In the genomic region with DNA sequence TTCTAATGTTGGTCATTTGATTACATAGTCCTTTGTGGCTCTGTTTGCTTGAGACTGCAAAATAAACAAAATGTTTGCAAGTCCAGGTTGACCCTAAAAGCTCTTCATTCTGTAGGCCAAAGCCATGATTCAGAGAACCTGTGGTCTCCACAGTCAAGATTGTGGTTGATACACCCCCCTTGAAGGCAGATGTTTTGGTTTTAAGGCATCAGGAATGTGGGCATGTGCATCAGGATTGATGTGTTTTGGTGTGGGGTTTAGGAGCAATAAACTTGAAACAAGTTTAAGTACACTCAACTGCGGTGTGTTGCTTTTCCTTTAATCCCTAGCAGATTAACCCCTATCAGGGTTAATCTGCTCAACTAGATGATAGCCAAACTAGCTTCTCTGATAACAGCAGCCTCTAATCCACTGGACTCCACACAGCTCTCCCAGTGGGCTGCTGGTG, we compare ENCODE assay signal across 20 cellular contexts.
A peak's percentile ranks its signal among the peaks of the same experiment; 100 is the strongest.
DNase-seq lines count a peak whose midpoint lies in the region; ATAC-seq, FAIRE-seq and TF ChIP-seq lines count a peak whose summit lies in the region.
"Had no signal": no experiment of that assay in that cellular context is flagged by ENCODE, and none has a peak within 500 bp of the region (broad histone marks: within the 10 kb centered on the region; RNA-seq: fewer than 3 reads in every experiment).

No MANE protein-coding gene starts in this region.

- 71% methylated on average over 1 of the region's 1 CpG for WGBS in HepG2 (ENCODE audit: low lambda C conversion rate)

- TF ChIP-seq RAD21 in HepG2 (CRISPR knock-in tag; IDR thresholded peaks at IDR 0.05), result no peak

- H3K36me3 ChIP-seq in HEK293 (ENCODE audit: control insufficient read depth in 2 of 2, insufficient read depth in 1 of 2, low read length in 2 of 2) (no peaks in the 10 kb centered on the region; a peak in 1 of 3 replicates), HepG2 (replicated peaks in 1 of 2; ENCODE audit: control insufficient read depth in 1 of 2, insufficient read depth in 2 of 2, low read length in 2 of 2) (no peaks in the 10 kb centered on the region)
- H3K36me3 ChIP-seq: cardiac muscle cell, spleen had no signal

- CTCF ChIA-PET in HEK293 (lab: Yijun Ruan, JAX) (interaction anchor here (1.0 kb wide), 1 partner anchor 55 kb away, joined by 3 read pairs; no protein-coding TSS in a partner anchor), HepG2 (lab: Yijun Ruan, JAX; ENCODE audit: low intra/inter-chr PET ratio, low total read pairs) (no interaction called here)

- H3K27me3 ChIP-seq in HepG2 (ENCODE audit: control insufficient read depth in 1 of 2, insufficient read depth in 2 of 2, low read length in 2 of 2), result no peaks in the 10 kb centered on the region
- H3K27me3 ChIP-seq: cardiac muscle cell, spleen had no signal

- H3K27ac ChIP-seq in HEK293 (ENCODE audit: extremely low read depth, low read depth, low read length), result no peak overlapping the region
- no peak overlapping the region for H3K27ac ChIP-seq in HepG2 (ENCODE audit: extremely low read length, insufficient read depth, low read length)
- H3K27ac ChIP-seq: cardiac muscle cell, spleen had no signal

- no peak for TF ChIP-seq POLR2A in HepG2 (IDR thresholded peaks at IDR 0.05; ENCODE audit: insufficient read depth in 1 of 2, low read depth in 2 of 2, low read length in 2 of 2)

- no peaks in the 10 kb centered on the region for H3K79me2 ChIP-seq in HepG2 (ENCODE audit: insufficient read depth, low read length)

- H3K4me1 ChIP-seq in HEK293 (ENCODE audit: control insufficient read depth, insufficient read depth, low read length), result 0 out of 2 replicates have a peak, but pooled peaks cover 10% of the 10 kb centered on the region
- H3K4me1 ChIP-seq in HepG2 (ENCODE audit: insufficient read depth, low read length), result peaks cover 17% of the 10 kb centered on the region
- H3K4me1 ChIP-seq: spleen had no signal

- no peaks in the 10 kb centered on the region for H4K20me1 ChIP-seq in HepG2 (ENCODE audit: insufficient read depth, low read length)

- no peak overlapping the region for H2AFZ ChIP-seq in HepG2 (ENCODE audit: low read length)

- H3K4me2 ChIP-seq in HepG2 (ENCODE audit: low read depth, low read length), result no peak overlapping the region

- peak; percentile 66; the same call in 2 of the 3 replicates for ATAC-seq in HepG2
- ATAC-seq in HG02588 (IDR thresholded peaks at IDR 0.05; ENCODE audit: unreplicated experiment), result no peak
- ATAC-seq: activated CD4-positive, CD25-positive, alpha-beta regulatory T cell treated with anti-CD3 and anti-CD28 coated beads, Interleukin-2, amount 50 U/mL, for 24 hours; Panc1 had no signal

- H3K4me3 ChIP-seq in AG10803 (ENCODE audit: low read length) (no peak overlapping the region), HEK293 (ENCODE audit: low read depth, low read length) (no peak overlapping the region), HepG2 (replicated peaks in 1 of 3; ENCODE audit: insufficient read depth in 1 of 3, low read depth in 2 of 3, low read length in 3 of 3) (no peak overlapping the region)
- H3K4me3 ChIP-seq: cardiac muscle cell, spleen had no signal

- intact Hi-C loops in HepG2 (cut with micrococcal nuclease; ENCODE audit: unreplicated experiment), result no loop called here

- no peaks in the 10 kb centered on the region for H3K9me3 ChIP-seq in HEK293 (ENCODE audit: control insufficient read depth, insufficient read depth, low read depth, low read length)
- H3K9me3 ChIP-seq in HepG2 (ENCODE audit: low read length), result no peaks in the 10 kb centered on the region
- H3K9me3 ChIP-seq: spleen had no signal

- TF ChIP-seq EP300 in HepG2 (IDR thresholded peaks at IDR 0.05; ENCODE audit: low read depth in 2 of 2, low read length in 2 of 2) (no peak), HepG2 (CRISPR knock-in tag; IDR thresholded peaks at IDR 0.05; ENCODE audit: borderline replicate concordance) (no peak)

- DNase-seq in AG10803 (ENCODE audit: low read depth) (peak; percentile 85), amniotic epithelial cell (ENCODE audit: low read depth) (peak; percentile 97), HepG2 (ENCODE audit: low spot score) (peak; percentile 29), superior temporal gyrus (ENCODE audit: extremely low spot score) (no peak), NCI-H2107 (lab: John Stamatoyannopoulos, UW) (no peak)
- no peak for DNase-seq in stimulated activated CD4-positive, alpha-beta T cell treated with anti-CD3 and anti-CD28 coated beads, Interleukin-2, amount 100 ng/mL, for 24 hours
- DNase-seq: activated CD8-positive, alpha-beta memory T cell treated with anti-CD3 and anti-CD28 coated beads, Interleukin-2, amount 50 U/mL, for 48 hours; activated naive CD4-positive, alpha-beta T cell treated with anti-CD3 and anti-CD28 coated beads for 36 hours; effector CD8-positive, alpha-beta T cell; GF-D8; NCI-H446; spleen; SW 1271 had no signal

- TF ChIP-seq CTCF in AG10803 (conservative IDR thresholded peaks at IDR 0.05; ENCODE audit: low read length) (no peak), HEK293 (tag by site-specific recombination; IDR thresholded peaks at IDR 0.05) (no peak), HepG2 (CRISPR knock-in tag; IDR thresholded peaks at IDR 0.05) (no peak)

- POLR2A ChIA-PET in HEK293 (lab: Yijun Ruan, JAX), result no interaction called here
- POLR2A ChIA-PET in HepG2 (lab: Yijun Ruan, JAX), result interaction anchor here (1.4 kb wide), 1 partner anchor 29 kb away, joined by 7 read pairs; no protein-coding TSS in a partner anchor

- no peak overlapping the region for H3K9ac ChIP-seq in HepG2 (ENCODE audit: insufficient read depth, low read depth, low read length)

- no TSS peak for BruUV-seq in HepG2 (replicated peaks; lab: Mats Ljungman, UMichigan)

- in situ Hi-C loops in HepG2 (cut with HindIII; ENCODE audit: extremely low pct_ligation_motif_present, low pct_unique_long_range_greater_than_20kb), result no loop called here

- FAIRE-seq in HepG2 (lab: Jason Lieb, UNC), result no peak
- FAIRE-seq: frontal cortex, GM18507 had no signal

TF ChIP-seq in HEK293, 187 proteins besides CTCF, POLR2A, EP300 and RAD21:
- TF ChIP-seq ZFP3 (tag by site-specific recombination; IDR thresholded peaks at IDR 0.05; ENCODE audit: low read depth) (no peak), TCF7L2 (IDR thresholded peaks at IDR 0.05; ENCODE audit: borderline replicate concordance, low read depth, low read length) (peak; percentile 53; the same call in 1 of the 2 replicates), OSR2 (tag by site-specific recombination; IDR thresholded peaks at IDR 0.05) (peak; percentile 20; the same call in 1 of the 2 replicates)

TF ChIP-seq in HepG2, 621 proteins besides CTCF, POLR2A, EP300 and RAD21 (continues in another document):
- TF ChIP-seq, protein P1, sequence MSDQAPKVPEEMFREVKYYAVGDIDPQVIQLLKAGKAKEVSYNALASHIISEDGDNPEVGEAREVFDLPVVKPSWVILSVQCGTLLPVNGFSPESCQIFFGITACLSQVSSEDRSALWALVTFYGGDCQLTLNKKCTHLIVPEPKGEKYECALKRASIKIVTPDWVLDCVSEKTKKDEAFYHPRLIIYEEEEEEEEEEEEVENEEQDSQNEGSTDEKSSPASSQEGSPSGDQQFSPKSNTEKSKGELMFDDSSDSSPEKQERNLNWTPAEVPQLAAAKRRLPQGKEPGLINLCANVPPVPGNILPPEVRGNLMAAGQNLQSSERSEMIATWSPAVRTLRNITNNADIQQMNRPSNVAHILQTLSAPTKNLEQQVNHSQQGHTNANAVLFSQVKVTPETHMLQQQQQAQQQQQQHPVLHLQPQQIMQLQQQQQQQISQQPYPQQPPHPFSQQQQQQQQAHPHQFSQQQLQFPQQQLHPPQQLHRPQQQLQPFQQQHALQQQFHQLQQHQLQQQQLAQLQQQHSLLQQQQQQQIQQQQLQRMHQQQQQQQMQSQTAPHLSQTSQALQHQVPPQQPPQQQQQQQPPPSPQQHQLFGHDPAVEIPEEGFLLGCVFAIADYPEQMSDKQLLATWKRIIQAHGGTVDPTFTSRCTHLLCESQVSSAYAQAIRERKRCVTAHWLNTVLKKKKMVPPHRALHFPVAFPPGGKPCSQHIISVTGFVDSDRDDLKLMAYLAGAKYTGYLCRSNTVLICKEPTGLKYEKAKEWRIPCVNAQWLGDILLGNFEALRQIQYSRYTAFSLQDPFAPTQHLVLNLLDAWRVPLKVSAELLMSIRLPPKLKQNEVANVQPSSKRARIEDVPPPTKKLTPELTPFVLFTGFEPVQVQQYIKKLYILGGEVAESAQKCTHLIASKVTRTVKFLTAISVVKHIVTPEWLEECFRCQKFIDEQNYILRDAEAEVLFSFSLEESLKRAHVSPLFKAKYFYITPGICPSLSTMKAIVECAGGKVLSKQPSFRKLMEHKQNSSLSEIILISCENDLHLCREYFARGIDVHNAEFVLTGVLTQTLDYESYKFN (CRISPR knock-in tag; conservative IDR thresholded peaks at IDR 0.05), result peak; percentile 37; the same call in 1 of the 2 replicates
- TF ChIP-seq HNRNPUL1 (IDR thresholded peaks at IDR 0.05; ENCODE audit: low read depth, low read length) (no peak), ARID5B (CRISPR knock-in tag; IDR thresholded peaks at IDR 0.05) (peak; percentile 37; the same call in 1 of the 2 replicates)

Comparison
In these comparisons a context has a peak if more than half of its experiments do, and no peak if none do; other contexts are left out.
1. DNase-seq: peak in AG10803 (single experiment), amniotic epithelial cell (single experiment) and HepG2 (single experiment); none in stimulated activated CD4-positive, alpha-beta T cell treated with anti-CD3 and anti-CD28 coated beads, Interleukin-2, amount 100 ng/mL, for 24 hours (0 of 2), superior temporal gyrus (single experiment) and NCI-H2107 (single experiment).